ENCODE assay signal across 11 cellular contexts in the genomic region with DNA sequence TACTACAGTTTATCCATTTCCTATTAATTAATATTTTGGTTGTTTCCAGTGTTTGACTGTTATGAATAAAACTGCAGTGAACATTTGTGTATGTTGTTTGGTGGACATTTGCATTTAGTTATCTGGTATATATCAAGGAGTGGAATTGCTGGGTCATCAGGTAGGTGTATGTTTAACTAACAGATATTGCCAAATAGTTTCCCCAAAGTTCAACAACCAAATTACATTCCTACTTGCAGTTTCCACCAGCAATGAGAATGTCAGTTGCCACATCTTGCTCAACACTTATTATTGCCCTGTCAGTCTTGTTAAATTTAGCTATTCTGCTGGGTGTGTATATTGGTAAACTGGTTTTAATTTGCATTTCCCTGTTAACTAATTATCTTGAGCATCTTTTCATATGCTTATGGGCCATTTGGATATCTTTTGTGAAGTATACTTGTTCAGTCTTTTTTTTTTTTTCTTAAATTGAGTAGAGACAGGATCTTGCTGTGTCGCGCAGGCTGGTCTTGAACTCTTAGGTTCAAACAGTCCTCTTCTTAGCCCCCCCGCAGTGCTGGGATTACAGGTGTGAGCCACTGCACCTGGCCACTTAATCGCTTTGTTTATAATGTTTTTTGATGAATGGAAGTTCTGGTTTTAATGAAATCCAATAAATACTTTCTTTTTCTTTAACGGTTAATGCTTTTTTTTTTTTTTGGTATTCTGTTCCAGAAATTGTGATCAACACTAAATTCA. TPM values are rescaled to one million over a fixed set of nuclear protein-coding genes. Genes with fewer than 3 reads are reported as not detected.
DNase-seq lines count a peak whose midpoint lies in the region; TF ChIP-seq lines count a peak whose summit lies in the region.
"Had no signal": no experiment of that assay in that cellular context is flagged by ENCODE, and none has a peak within 500 bp of the region (broad histone marks: within the 10 kb centered on the region; RNA-seq: fewer than 3 reads in every experiment).

No MANE protein-coding gene starts in this region.

- no peak for TF ChIP-seq EP300 in sigmoid colon (IDR thresholded peaks at IDR 0.05)

- peaks cover 0 to 97% (median 72%) of the 10 kb centered on the region in 4 donors for H3K4me1 ChIP-seq in sigmoid colon

- DNase-seq in NCI-H510A treated with DMSO at 0.1 percent for 48 hours (lab: John Stamatoyannopoulos, UW) = peak; percentile 3
- no peak for DNase-seq in NCI-H510A (lab: John Stamatoyannopoulos, UW)
- peak; percentile 28 for DNase-seq in NCI-H146 treated with DMSO at 0.1 percent for 48 hours (lab: John Stamatoyannopoulos, UW; ENCODE audit: unreplicated experiment)
- DNase-seq in sigmoid colon = no peak
- DNase-seq in GM19240 (ENCODE audit: insufficient read length, low spot score) = no peak
- DNase-seq in NCI-H2171 (lab: John Stamatoyannopoulos, UW) = no peak
- DNase-seq in MG63 = no peak
- DNase-seq: brain microvascular endothelial cell; DMS79 treated with DMSO at 0.1 percent for 48 hours; stimulated activated naive CD4-positive, alpha-beta T cell had no signal

- H3K4me3 ChIP-seq in sigmoid colon = no peak overlapping the region
- no peak overlapping the region for H3K4me3 ChIP-seq in MG63

- intact Hi-C loops in dendritic cell treated with granulocyte-macrophage colony-stimulating factor and Interleukin-4, amounts not matched to agents 40 ng/mL and 50 ng/mL, for 4 days (cut with micrococcal nuclease) = no loop called here
- intact Hi-C loops in sigmoid colon (cut with DNase I) = no loop called here

- H3K9me3 ChIP-seq in sigmoid colon (no peaks in the 10 kb centered on the region), MG63 (no peaks in the 10 kb centered on the region)

- peaks cover 0 to 28% (median 7%) of the 10 kb centered on the region in 4 donors for H3K36me3 ChIP-seq in sigmoid colon
- peaks cover 53% of the 10 kb centered on the region for H3K36me3 ChIP-seq in MG63

- peak overlapping the region; percentile 39 for H3K27ac Mint-ChIP-seq in dendritic cell treated with granulocyte-macrophage colony-stimulating factor and Interleukin-4, amounts not matched to agents 40 ng/mL and 50 ng/mL, for 4 days

- H3K27me3 Mint-ChIP-seq in dendritic cell treated with granulocyte-macrophage colony-stimulating factor and Interleukin-4, amounts not matched to agents 40 ng/mL and 50 ng/mL, for 4 days = no peaks in the 10 kb centered on the region

- H3K4me3 Mint-ChIP-seq in dendritic cell treated with granulocyte-macrophage colony-stimulating factor and Interleukin-4, amounts not matched to agents 40 ng/mL and 50 ng/mL, for 4 days = no peak overlapping the region

- H3K27ac ChIP-seq in sigmoid colon = peak overlapping the region in 3 of 4 donors; percentile 5 to 98 (median 47)
- H3K27ac ChIP-seq: brain microvascular endothelial cell had no signal

- TF ChIP-seq POLR2A in sigmoid colon (IDR thresholded peaks at IDR 0.05) = no peak

- H3K4me1 Mint-ChIP-seq in dendritic cell treated with granulocyte-macrophage colony-stimulating factor and Interleukin-4, amounts not matched to agents 40 ng/mL and 50 ng/mL, for 4 days (ENCODE audit: low read depth) = peaks cover 51% of the 10 kb centered on the region

- no peaks in the 10 kb centered on the region for H3K9me3 Mint-ChIP-seq in dendritic cell treated with granulocyte-macrophage colony-stimulating factor and Interleukin-4, amounts not matched to agents 40 ng/mL and 50 ng/mL, for 4 days

- H3K27me3 ChIP-seq in sigmoid colon = no peaks in the 10 kb centered on the region
- no peaks in the 10 kb centered on the region for H3K27me3 ChIP-seq in MG63
- H3K27me3 ChIP-seq: brain microvascular endothelial cell had no signal

- no peak for TF ChIP-seq CTCF in sigmoid colon (IDR thresholded peaks at IDR 0.05)

- H3K36me3 Mint-ChIP-seq in dendritic cell treated with granulocyte-macrophage colony-stimulating factor and Interleukin-4, amounts not matched to agents 40 ng/mL and 50 ng/mL, for 4 days (ENCODE audit: low read depth) = peaks cover 73% of the 10 kb centered on the region

- 91 to 94% methylated on average over 5 of the region's 5 CpGs for WGBS in sigmoid colon, 2 donors

RNA-seq across cellular contexts. Expression of a gene that starts 7.9 kb away (rescaled TPM):
- 10 to 100 TPM; 54.7 to 64.2 (median 62.8) TPM for total RNA-seq in sigmoid colon
- polyA plus RNA-seq in sigmoid colon = 10 to 100 TPM; 11.4 to 12.9 (median 11.6) TPM
- total RNA-seq in MG63 (2014; rRNA removed; shearing (Covaris generic); ENCODE audit: low replicate concordance) = 35.2 and 41.3 TPM in 2 replicates

RNA-seq across cellular contexts. Expression of a gene that starts 55.9 kb away (rescaled TPM):
- total RNA-seq in sigmoid colon = 10 to 100 TPM in 3 of 4 donors, 1 to 10 TPM in 1; 9.3 to 17.4 (median 12.7) TPM
- 10 to 100 TPM in 1 of 3 donors, 1 to 10 TPM in 2; 5.4 to 43.3 (median 7.2) TPM for polyA plus RNA-seq in sigmoid colon
- 29.5 and 38.8 TPM in 2 replicates for total RNA-seq in MG63 (2014; rRNA removed; shearing (Covaris generic); ENCODE audit: low replicate concordance)

Comparison
In these comparisons a context has a peak if more than half of its experiments do, and no peak if none do; other contexts are left out.
1. DNase-seq: peak in NCI-H510A treated with DMSO at 0.1 percent for 48 hours (single experiment) and NCI-H146 treated with DMSO at 0.1 percent for 48 hours (single experiment); none in NCI-H510A (single experiment), sigmoid colon (single experiment), GM19240 (single experiment), NCI-H2171 (single experiment) and MG63 (single experiment).